In the genomic region with DNA sequence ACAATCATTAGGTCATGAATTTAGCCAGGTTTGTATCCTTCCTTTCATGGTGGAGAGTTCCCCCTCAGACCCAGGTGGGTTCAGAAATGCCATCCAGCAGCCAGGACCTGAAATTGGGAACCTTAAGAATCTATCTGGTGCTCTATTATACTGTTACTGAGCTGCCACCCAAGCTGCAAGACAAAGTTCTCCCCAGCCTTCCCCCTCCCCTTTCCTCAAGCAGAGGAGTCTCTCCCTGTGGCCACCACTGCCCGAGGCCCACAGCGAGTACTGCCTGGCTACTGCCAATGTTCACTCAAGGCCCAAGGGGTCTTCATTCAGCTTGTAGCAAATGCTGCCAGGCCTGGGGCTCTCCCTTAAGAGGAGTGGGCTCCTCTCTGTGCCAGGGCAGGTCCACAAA, we compare ENCODE assay signal across 19 cellular contexts.
"Had no signal": no experiment of that assay in that cellular context is flagged by ENCODE, and none has a peak within 500 bp of the region (broad histone marks: within the 10 kb centered on the region; RNA-seq: fewer than 3 reads in every experiment).

No MANE protein-coding gene starts in this region.

- H3K4me1 ChIP-seq: esophagus squamous epithelium, gastroesophageal sphincter, heart left ventricle, left lung, lower lobe of right lung had no signal

- H3K4me3 ChIP-seq: coronary artery, dorsolateral prefrontal cortex, esophagus squamous epithelium, gastroesophageal sphincter, heart left ventricle, hepatocyte, left lung, lower lobe of right lung, mucosa of descending colon had no signal

- H3K36me3 Mint-ChIP-seq: mesothelial cell of epicardium had no signal

- DNase-seq: dermis blood vessel endothelial cell; dorsolateral prefrontal cortex; effector CD4-positive, alpha-beta T cell; effector memory CD4-positive, alpha-beta T cell; esophagus squamous epithelium; foreskin fibroblast; heart left ventricle; hypothalamus; left cardiac atrium; left lung; left ventricle myocardium superior; lower lobe of right lung; mesenchymal stem cell; mucosa of descending colon; naive B cell had no signal

- H3K27me3 Mint-ChIP-seq: naive B cell had no signal

- H3K4me3 Mint-ChIP-seq: mesothelial cell of epicardium, naive B cell had no signal

- ATAC-seq: gastroesophageal sphincter, heart left ventricle, left cardiac atrium, left lung, left ventricle myocardium superior, lower lobe of right lung, mucosa of descending colon had no signal

- H3K27ac Mint-ChIP-seq: mesothelial cell of epicardium had no signal

- H3K27me3 ChIP-seq: dorsolateral prefrontal cortex, esophagus squamous epithelium, gastroesophageal sphincter, heart left ventricle, hepatocyte, left lung had no signal

- H3K36me3 ChIP-seq: esophagus squamous epithelium, gastroesophageal sphincter, heart left ventricle, left lung, lower lobe of right lung had no signal

- H3K4me1 Mint-ChIP-seq: mesothelial cell of epicardium had no signal

- H3K9me3 ChIP-seq: esophagus squamous epithelium, lower lobe of right lung, mucosa of descending colon had no signal

- H3K27ac ChIP-seq: coronary artery, dorsolateral prefrontal cortex, esophagus squamous epithelium, gastroesophageal sphincter, heart left ventricle, hepatocyte, left lung, lower lobe of right lung had no signal
